Comparison of ENCODE assay signal across 31 cellular contexts in the genomic region with DNA sequence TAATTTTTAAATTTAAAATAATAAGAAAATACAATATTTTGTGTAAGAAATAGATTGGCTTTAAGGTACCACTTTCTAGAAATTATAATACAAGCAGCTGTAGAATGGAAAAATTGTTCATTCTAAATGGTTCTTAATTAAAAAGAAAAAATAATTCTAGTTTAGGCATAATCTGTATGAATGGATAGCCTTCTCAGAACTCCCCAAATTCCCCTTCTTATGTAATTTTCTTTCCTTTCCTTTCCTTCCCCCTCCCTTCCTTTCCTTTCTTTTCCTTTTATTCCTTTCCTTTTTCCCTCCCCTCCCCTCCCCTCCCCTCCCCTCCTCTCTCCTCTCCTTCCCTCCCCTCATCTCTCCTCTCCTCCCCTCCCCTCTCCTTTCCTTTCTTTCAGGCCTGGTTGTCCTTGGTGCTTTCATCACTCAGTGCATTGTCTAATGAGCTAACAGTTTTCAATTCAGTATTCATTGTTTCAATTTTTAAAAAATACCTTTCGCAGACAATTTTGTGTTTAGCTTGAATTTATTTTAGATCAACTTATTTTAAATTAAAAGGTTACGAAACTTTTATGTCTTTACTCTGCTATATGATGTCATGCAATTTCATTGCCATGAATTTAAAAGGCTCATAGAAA. TPM values are rescaled to one million over a fixed set of nuclear protein-coding genes. Genes with fewer than 3 reads are reported as not detected.
"Had no signal": no experiment of that assay in that cellular context is flagged by ENCODE, and none has a peak within 500 bp of the region (broad histone marks: within the 10 kb centered on the region; RNA-seq: fewer than 3 reads in every experiment).

No MANE protein-coding gene starts in this region.

- H3K79me2 ChIP-seq: parathyroid adenoma had no signal

- H3K36me3 ChIP-seq: neutrophil, stomach, thoracic aorta, thyroid gland, transverse colon, upper lobe of left lung, vagina had no signal

- H3K27ac Mint-ChIP-seq: naive B cell; naive thymus-derived CD8-positive, alpha-beta T cell; natural killer cell treated with Interleukin-12 subunit alpha and Interleukin-12 subunit beta and Interleukin-15 and Interleukin-18, amount 100 ng/mL, for 72 hours; nephron progenitor cell; progenitor cell of endocrine pancreas; stimulated activated effector memory CD8-positive, alpha-beta T cell treated with anti-CD3 and anti-CD28 coated beads, Interleukin-12 subunit alpha, Interleukin-12 subunit beta, amount 100 ng/mL, for 72 hours; stimulated activated naive B cell treated with anti-CD40 and anti-IgM and Interleukin-4, amounts not matched to agents 10 μg/mL and 1 μg/mL and 100 μg/mL, for 72 hours; stimulated activated naive CD8-positive, alpha-beta T cell treated with anti-CD3 and anti-CD28 coated beads, Interleukin-15, Interleukin-2, amounts not matched to agents 100 ng/mL and 50 ng/mL, for 24 hours had no signal

- FAIRE-seq: small intestine, urothelium cell line had no signal

- H3K4me3 ChIP-seq: psoas muscle, stomach, thoracic aorta, thyroid gland, transverse colon, upper lobe of left lung, vagina had no signal

- H3K4me3 Mint-ChIP-seq: naive B cell; naive thymus-derived CD8-positive, alpha-beta T cell; natural killer cell treated with Interleukin-12 subunit alpha and Interleukin-12 subunit beta and Interleukin-15 and Interleukin-18, amount 100 ng/mL, for 72 hours; nephron progenitor cell; neural crest cell; stimulated activated effector memory CD8-positive, alpha-beta T cell treated with anti-CD3 and anti-CD28 coated beads, Interleukin-12 subunit alpha, Interleukin-12 subunit beta, amount 100 ng/mL, for 72 hours; stimulated activated naive B cell treated with anti-CD40 and anti-IgM and Interleukin-4, amounts not matched to agents 10 μg/mL and 1 μg/mL and 100 μg/mL, for 72 hours; stimulated activated naive CD8-positive, alpha-beta T cell treated with anti-CD3 and anti-CD28 coated beads, Interleukin-15, Interleukin-2, amounts not matched to agents 100 ng/mL and 50 ng/mL, for 24 hours had no signal

- DNase-seq: naive B cell; naive thymus-derived CD8-positive, alpha-beta T cell; nephron progenitor cell; nucleus accumbens; posterior cingulate gyrus; psoas muscle; right cardiac atrium; small intestine; stimulated activated CD4-positive, alpha-beta T cell treated with anti-CD3 and anti-CD28 coated beads, Interleukin-15, amount 100 ng/mL, for 24 hours; stimulated activated CD4-positive, alpha-beta T cell treated with anti-CD3 and anti-CD28 coated beads, Interleukin-2, amount 100 ng/mL, for 24 hours; stimulated activated CD4-positive, alpha-beta T cell treated with anti-CD3 and anti-CD28 coated beads, Interleukin-2, amount 100 ng/mL, for 48 hours; stimulated activated CD4-positive, alpha-beta T cell treated with anti-CD3 and anti-CD28 coated beads, Interleukin-4, amount 100 ng/mL, for 24 hours; stimulated activated naive B cell treated with anti-CD40 and anti-IgM and Interleukin-4, amounts not matched to agents 10 μg/mL and 1 μg/mL and 100 μg/mL, for 72 hours; stimulated activated naive CD4-positive, alpha-beta T cell treated with Interleukin-2 at 50 U/mL for 16 hours; stomach; thyroid gland; transverse colon; upper lobe of left lung had no signal

- H3K4me1 Mint-ChIP-seq: naive B cell; naive thymus-derived CD8-positive, alpha-beta T cell; nephron progenitor cell; neural crest cell; stimulated activated effector memory CD8-positive, alpha-beta T cell treated with anti-CD3 and anti-CD28 coated beads, Interleukin-12 subunit alpha, Interleukin-12 subunit beta, amount 100 ng/mL, for 72 hours; stimulated activated naive B cell treated with anti-CD40 and anti-IgM and Interleukin-4, amounts not matched to agents 10 μg/mL and 1 μg/mL and 100 μg/mL, for 72 hours had no signal

- H3K9ac ChIP-seq: parathyroid adenoma had no signal

- H2AFZ ChIP-seq: parathyroid adenoma had no signal

- H3K9me3 Mint-ChIP-seq: natural killer cell treated with Interleukin-12 subunit alpha and Interleukin-12 subunit beta and Interleukin-15 and Interleukin-18, amount 100 ng/mL, for 72 hours; nephron progenitor cell; neural crest cell; stimulated activated effector memory CD8-positive, alpha-beta T cell treated with anti-CD3 and anti-CD28 coated beads, Interleukin-12 subunit alpha, Interleukin-12 subunit beta, amount 100 ng/mL, for 72 hours; stimulated activated naive CD8-positive, alpha-beta T cell treated with anti-CD3 and anti-CD28 coated beads, Interleukin-15, Interleukin-2, amounts not matched to agents 100 ng/mL and 50 ng/mL, for 24 hours had no signal

- H3K9me3 ChIP-seq: neutrophil, psoas muscle, stomach, thoracic aorta, thyroid gland, transverse colon, upper lobe of left lung, vagina had no signal

- H3K27ac ChIP-seq: neutrophil, parathyroid adenoma, stomach, thoracic aorta, thyroid gland, transverse colon, upper lobe of left lung, vagina had no signal

- H3K27me3 Mint-ChIP-seq: progenitor cell of endocrine pancreas had no signal

- ATAC-seq: naive thymus-derived CD8-positive, alpha-beta T cell; natural killer cell treated with Interleukin-12 subunit alpha and Interleukin-12 subunit beta and Interleukin-15 and Interleukin-18, amount 100 ng/mL, for 72 hours; right cardiac atrium; sciatic nerve; stimulated activated effector memory CD8-positive, alpha-beta T cell treated with anti-CD3 and anti-CD28 coated beads, Interleukin-12 subunit alpha, Interleukin-12 subunit beta, amount 100 ng/mL, for 72 hours had no signal

- H3K4me1 ChIP-seq: parathyroid adenoma, stomach, thyroid gland, transverse colon, upper lobe of left lung, vagina had no signal

- H3K36me3 Mint-ChIP-seq: naive B cell; naive thymus-derived CD8-positive, alpha-beta T cell; natural killer cell treated with Interleukin-12 subunit alpha and Interleukin-12 subunit beta and Interleukin-15 and Interleukin-18, amount 100 ng/mL, for 72 hours; stimulated activated effector memory CD8-positive, alpha-beta T cell treated with anti-CD3 and anti-CD28 coated beads, Interleukin-12 subunit alpha, Interleukin-12 subunit beta, amount 100 ng/mL, for 72 hours had no signal

- H3K27me3 ChIP-seq: neutrophil, thyroid gland, transverse colon, upper lobe of left lung, vagina had no signal

RNA-seq across cellular contexts. Expression of a gene that starts 28.8 kb away (rescaled TPM):
- total RNA-seq: vagina had no signal
- polyA plus RNA-seq: naive thymus-derived CD8-positive, alpha-beta T cell had no signal

RNA-seq across cellular contexts. Expression of a gene that starts 35.9 kb away (rescaled TPM):
- total RNA-seq: naive thymus-derived CD8-positive, alpha-beta T cell; natural killer cell treated with Interleukin-12 subunit alpha and Interleukin-12 subunit beta and Interleukin-15 and Interleukin-18, amount 100 ng/mL, for 72 hours; osteocyte; subcutaneous adipose tissue; thoracic aorta had no signal
- polyA plus RNA-seq: naive thymus-derived CD8-positive, alpha-beta T cell had no signal

RNA-seq across cellular contexts. Expression of a gene that starts 49.0 kb away (rescaled TPM):
- total RNA-seq: osteocyte, transverse colon, vagina had no signal
- polyA plus RNA-seq: naive thymus-derived CD8-positive, alpha-beta T cell; right cardiac atrium; stomach had no signal
